ENCODE assay signal across 8 cellular contexts in genomic region chr17:27293898-27294688, GRCh38. TPM values are rescaled to one million over a fixed set of nuclear protein-coding genes. Genes with fewer than 3 reads are reported as not detected.
DNase-seq lines count a peak whose midpoint lies in the region; ATAC-seq, FAIRE-seq and TF ChIP-seq lines count a peak whose summit lies in the region.

Gene WSB1, plus strand, starts transcription at chr17:27294114. Its CDS starts 282 bp downstream, at chr17:27294396.

- peak within 1 kb of the TSS; percentile 98 for H3K27ac Mint-ChIP-seq in activated naive CD8-positive, alpha-beta T cell treated with anti-CD3 and anti-CD28 coated beads, Interleukin-2, amount 50 U/mL, for 24 hours

- peaks cover 2% of the 10 kb centered on the region for H3K36me3 Mint-ChIP-seq in activated naive CD8-positive, alpha-beta T cell treated with anti-CD3 and anti-CD28 coated beads, Interleukin-2, amount 50 U/mL, for 24 hours (ENCODE audit: low read depth)

- peaks cover 9% of the 10 kb centered on the region for H3K4me1 ChIP-seq in parathyroid adenoma
- H3K4me1 ChIP-seq in tibial artery: peaks cover 0 to 35% (median 22%) of the 10 kb centered on the region in 4 donors

- TF ChIP-seq CTCF in parathyroid adenoma (IDR thresholded peaks at IDR 0.05) (peak; percentile 11), tibial artery (IDR thresholded peaks at IDR 0.05) (no peak)

- intact Hi-C loops in Right ventricle myocardium superior (cut with DNase I): loop anchor here (2.0 kb wide), 1 partner anchor 39 kb away; no protein-coding TSS in a partner anchor
- intact Hi-C loops in tibial artery (cut with DNase I; ENCODE audit: low total_unique reads): loop anchor here (1.0 to 2.0 kb wide), 2 partner anchors 39 to 49 kb away; no protein-coding TSS in a partner anchor

- peak within 1 kb of the TSS; percentile 87 for H2AFZ ChIP-seq in parathyroid adenoma

- H3K4me1 Mint-ChIP-seq in activated naive CD8-positive, alpha-beta T cell treated with anti-CD3 and anti-CD28 coated beads, Interleukin-2, amount 50 U/mL, for 24 hours: peaks cover 47% of the 10 kb centered on the region

- TF ChIP-seq POLR2A in GM12892 (IDR thresholded peaks at IDR 0.05; ENCODE audit: low read depth, low read length): peak; percentile 99

- no peaks in the 10 kb centered on the region for H3K36me3 ChIP-seq in parathyroid adenoma (ENCODE audit: control insufficient read depth, insufficient read depth, low read length)
- H3K36me3 ChIP-seq in tibial artery: no peaks in the 10 kb centered on the region

- H3K4me3 ChIP-seq in parathyroid adenoma (ENCODE audit: low read depth, low read length): peak within 1 kb of the TSS; percentile 93
- H3K4me3 ChIP-seq in tibial artery: peak within 1 kb of the TSS; percentile 84 to 89

- peaks cover 38% of the 10 kb centered on the region for H3K79me2 ChIP-seq in parathyroid adenoma

- no peaks in the 10 kb centered on the region for H3K27me3 Mint-ChIP-seq in activated naive CD8-positive, alpha-beta T cell treated with anti-CD3 and anti-CD28 coated beads, Interleukin-2, amount 50 U/mL, for 24 hours

- DNase-seq in GM12892 (ENCODE audit: insufficient read length): peak; percentile 91
- peak; percentile 93 to 95 (median 94) for DNase-seq in NCI-H1417 (lab: John Stamatoyannopoulos, UW)
- DNase-seq in SW480 (ENCODE audit: low spot score): peak; percentile 88
- DNase-seq in activated naive CD8-positive, alpha-beta T cell treated with anti-CD3 and anti-CD28 coated beads, Interleukin-2, amount 50 U/mL, for 24 hours: peak; percentile 94
- peak; percentile 97 for DNase-seq in Right ventricle myocardium superior
- peak; percentile 93 to 97 for DNase-seq in tibial artery

- H3K9ac ChIP-seq in parathyroid adenoma: peak within 1 kb of the TSS; percentile 94

- peak within 1 kb of the TSS; percentile 85 for H3K4me2 ChIP-seq in parathyroid adenoma (ENCODE audit: low read length)

- ATAC-seq in HG02798 (IDR thresholded peaks at IDR 0.05; ENCODE audit: poor library complexity, unreplicated experiment): peak; percentile 89
- peak; percentile 88 for ATAC-seq in activated naive CD8-positive, alpha-beta T cell treated with anti-CD3 and anti-CD28 coated beads, Interleukin-2, amount 50 U/mL, for 24 hours
- peak; percentile 97 for ATAC-seq in Right ventricle myocardium superior (ENCODE audit: poor library complexity)

- no peaks in the 10 kb centered on the region for H3K9me3 ChIP-seq in parathyroid adenoma (ENCODE audit: control insufficient read depth, low read length)
- H3K9me3 ChIP-seq in tibial artery: no peaks in the 10 kb centered on the region

- H3K27ac ChIP-seq in parathyroid adenoma (peak within 1 kb of the TSS; percentile 96), tibial artery (peak within 1 kb of the TSS; percentile 99 to 100)

- H3K4me3 Mint-ChIP-seq in activated naive CD8-positive, alpha-beta T cell treated with anti-CD3 and anti-CD28 coated beads, Interleukin-2, amount 50 U/mL, for 24 hours: peak within 1 kb of the TSS; percentile 97

- H3K9me3 Mint-ChIP-seq in activated naive CD8-positive, alpha-beta T cell treated with anti-CD3 and anti-CD28 coated beads, Interleukin-2, amount 50 U/mL, for 24 hours: no peaks in the 10 kb centered on the region

- peak; percentile 96 for FAIRE-seq in GM12892 (lab: Jason Lieb, UNC)

- H3K27me3 ChIP-seq in parathyroid adenoma (ENCODE audit: control insufficient read depth, insufficient read depth, low read length): no peaks in the 10 kb centered on the region
- no peaks in the 10 kb centered on the region for H3K27me3 ChIP-seq in tibial artery

RNA-seq across cellular contexts. Expression of gene WSB1, which starts in this region (rescaled TPM):
- 163 TPM for polyA plus RNA-seq in GM12892 (2012; ENCODE audit: missing spikeins)
- total RNA-seq in Right ventricle myocardium superior: 47.1 TPM

Comparison
In these comparisons a context has a peak if more than half of its experiments do, and no peak if none do; other contexts are left out.
1. Peak in every context shown above with its lines: DNase-seq, ATAC-seq, H3K4me3 ChIP-seq and H3K27ac ChIP-seq.